In the genomic region with DNA sequence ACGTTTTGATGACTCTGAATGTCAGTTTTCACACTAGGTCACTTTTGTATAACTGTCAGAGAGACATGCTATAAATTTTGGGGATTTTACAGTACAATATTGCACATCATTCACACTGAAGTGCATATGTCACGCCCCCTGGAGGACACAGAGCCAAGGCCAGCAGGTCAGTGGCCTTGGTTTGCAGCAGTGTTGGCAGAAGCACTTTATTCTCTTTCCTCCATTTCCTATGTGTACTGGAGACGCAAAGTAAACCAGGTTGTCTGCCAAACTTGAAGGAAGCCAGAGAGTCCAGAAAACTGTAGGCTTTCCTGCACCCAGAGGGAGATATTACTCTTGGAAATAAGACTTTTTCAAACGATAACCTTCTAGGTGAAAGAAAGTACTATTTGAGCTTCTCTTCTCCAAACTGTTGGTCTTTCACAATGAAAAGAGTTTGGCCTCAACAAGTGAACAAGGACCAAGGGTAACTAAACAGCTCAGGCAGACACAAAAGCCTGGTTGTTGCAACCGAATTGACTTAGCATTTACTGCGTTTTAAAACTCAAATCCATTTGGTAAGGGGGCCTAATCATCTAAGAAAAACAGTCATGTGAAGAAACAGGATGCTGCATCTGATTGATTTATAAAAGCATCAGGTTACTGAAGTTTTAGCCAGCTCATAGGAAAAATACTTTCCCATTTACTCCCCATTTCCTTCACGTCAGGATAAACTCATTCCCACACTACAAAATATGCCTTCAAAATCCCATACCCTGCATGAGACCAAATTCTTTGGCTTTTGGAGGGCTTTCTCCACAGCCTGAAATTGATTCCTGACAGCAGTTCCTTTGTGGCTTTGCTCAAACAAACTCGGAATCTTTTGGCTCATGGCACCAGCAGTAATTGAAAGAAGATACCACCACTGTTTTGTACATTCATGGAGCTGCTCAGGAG, we compare ENCODE assay signal across 9 cellular contexts.
A peak's percentile ranks its signal among the peaks of the same experiment; 100 is the strongest.
DNase-seq lines count a peak whose midpoint lies in the region; ATAC-seq and TF ChIP-seq lines count a peak whose summit lies in the region.
"Had no signal": no experiment of that assay in that cellular context is flagged by ENCODE, and none has a peak within 500 bp of the region (broad histone marks: within the 10 kb centered on the region; RNA-seq: fewer than 3 reads in every experiment).

No MANE protein-coding gene starts in this region.

- no peak overlapping the region for H3K4me3 Mint-ChIP-seq in GM23338
- H3K4me3 Mint-ChIP-seq in activated CD8-positive, alpha-beta memory T cell treated with anti-CD3 and anti-CD28 coated beads, Interleukin-2, amount 10 ng/mL, durations not matched to agents 7 days and 5 days: no peak overlapping the region
- H3K4me3 Mint-ChIP-seq: memory B cell had no signal

- DNase-seq in ACHN: peak; percentile 53
- peak; percentile 66 for DNase-seq in GM23338 (ENCODE audit: low spot score)
- no peak for DNase-seq in hepatocyte (ENCODE audit: low spot score)
- DNase-seq in activated CD8-positive, alpha-beta memory T cell treated with anti-CD3 and anti-CD28 coated beads, Interleukin-2, amount 10 ng/mL, durations not matched to agents 7 days and 5 days: no peak
- no peak for DNase-seq in T-helper 9 cell
- DNase-seq in effector CD8-positive, alpha-beta T cell (lab: John Stamatoyannopoulos, UW): no peak

- H3K27ac ChIP-seq in GM23338 (ENCODE audit: low read depth): no peak overlapping the region
- H3K27ac ChIP-seq in hepatocyte: peak overlapping the region; percentile 17

- no peaks in the 10 kb centered on the region for H3K36me3 Mint-ChIP-seq in GM23338 (ENCODE audit: low read depth)
- H3K36me3 Mint-ChIP-seq in activated CD8-positive, alpha-beta memory T cell treated with anti-CD3 and anti-CD28 coated beads, Interleukin-2, amount 10 ng/mL, durations not matched to agents 7 days and 5 days: no peaks in the 10 kb centered on the region
- H3K36me3 Mint-ChIP-seq: memory B cell had no signal

- no peaks in the 10 kb centered on the region for H3K9me3 Mint-ChIP-seq in GM23338
- no peaks in the 10 kb centered on the region for H3K9me3 Mint-ChIP-seq in activated CD8-positive, alpha-beta memory T cell treated with anti-CD3 and anti-CD28 coated beads, Interleukin-2, amount 10 ng/mL, durations not matched to agents 7 days and 5 days (ENCODE audit: low read depth)
- H3K9me3 Mint-ChIP-seq: memory B cell had no signal

- CTCF ChIA-PET in activated CD8-positive, alpha-beta memory T cell treated with anti-CD3 and anti-CD28 coated beads, Interleukin-2, amount 10 ng/mL, durations not matched to agents 7 days and 5 days (lab: Charles Lee): no interaction called here

- H3K36me3 ChIP-seq in GM23338 (ENCODE audit: insufficient read depth) (no peaks in the 10 kb centered on the region), hepatocyte (replicated peaks; ENCODE audit: insufficient read depth, low read depth) (no peaks in the 10 kb centered on the region)

- H3K27ac Mint-ChIP-seq in GM23338: no peak overlapping the region
- H3K27ac Mint-ChIP-seq in activated CD8-positive, alpha-beta memory T cell treated with anti-CD3 and anti-CD28 coated beads, Interleukin-2, amount 10 ng/mL, durations not matched to agents 7 days and 5 days: no peak overlapping the region
- H3K27ac Mint-ChIP-seq: memory B cell had no signal

- H3K4me3 ChIP-seq in GM23338 (no peak overlapping the region), hepatocyte (no peak overlapping the region)

- ATAC-seq in GM23338: peak; percentile 58
- ATAC-seq in SK-N-SH treated with all-trans-retinoic acid at 6 μM for 48 hours: peak; percentile 72
- no peak for ATAC-seq in GM19023 (IDR thresholded peaks at IDR 0.05; ENCODE audit: unreplicated experiment)
- no peak for ATAC-seq in activated CD8-positive, alpha-beta memory T cell treated with anti-CD3 and anti-CD28 coated beads, Interleukin-2, amount 10 ng/mL, durations not matched to agents 7 days and 5 days

- H3K27me3 Mint-ChIP-seq in GM23338 (ENCODE audit: insufficient read depth, low read depth, poor library complexity): peaks cover 2% of the 10 kb centered on the region
- H3K27me3 Mint-ChIP-seq in activated CD8-positive, alpha-beta memory T cell treated with anti-CD3 and anti-CD28 coated beads, Interleukin-2, amount 10 ng/mL, durations not matched to agents 7 days and 5 days: peaks cover 3% of the 10 kb centered on the region

- 0 out of 2 replicates have a peak, but pooled peaks cover 6% of the 10 kb centered on the region for H3K4me1 ChIP-seq in GM23338 (ENCODE audit: insufficient read depth)
- H3K4me1 ChIP-seq in hepatocyte (ENCODE audit: insufficient read depth): peaks cover 6% of the 10 kb centered on the region

- peaks cover 5% of the 10 kb centered on the region; the same call in 2 of the 3 replicates for H3K4me1 Mint-ChIP-seq in GM23338
- H3K4me1 Mint-ChIP-seq in activated CD8-positive, alpha-beta memory T cell treated with anti-CD3 and anti-CD28 coated beads, Interleukin-2, amount 10 ng/mL, durations not matched to agents 7 days and 5 days: no peaks in the 10 kb centered on the region
- H3K4me1 Mint-ChIP-seq: memory B cell had no signal

- in situ Hi-C loops in ACHN (cut with HindIII; ENCODE audit: low pct_ligation_motif_present, low pct_unique_long_range_greater_than_20kb, low sequenced_read_pairs): no loop called here

- H4K20me1 ChIP-seq in GM23338 (replicated peaks; ENCODE audit: insufficient read depth) (no peaks in the 10 kb centered on the region), hepatocyte (ENCODE audit: insufficient read depth, poor library complexity, severe bottlenecking) (no peaks in the 10 kb centered on the region)

- H3F3A ChIP-seq in GM23338 (replicated peaks; ENCODE audit: low read depth): no peaks in the 10 kb centered on the region

- no peak overlapping the region for H3K4me2 ChIP-seq in GM23338
- H3K4me2 ChIP-seq in hepatocyte: no peak overlapping the region

- H3K27me3 ChIP-seq in GM23338 (ENCODE audit: insufficient read depth) (no peaks in the 10 kb centered on the region), hepatocyte (no peaks in the 10 kb centered on the region)

- WGBS in hepatocyte (ENCODE audit: low lambda C conversion rate, missing lambda C conversion rate): 57% methylated on average over 8 of the region's 8 CpGs

- TF ChIP-seq CTCF in GM23338 (conservative IDR thresholded peaks at IDR 0.05; ENCODE audit: low read depth in 2 of 2): peak; percentile 74 to 82
- peak; percentile 18 for TF ChIP-seq CTCF in hepatocyte (IDR thresholded peaks at IDR 0.05; ENCODE audit: poor library complexity)

- no peaks in the 10 kb centered on the region for H3K9me3 ChIP-seq in hepatocyte (ENCODE audit: low read depth)

- H2AFZ ChIP-seq in GM23338: peak overlapping the region; percentile 74
- H2AFZ ChIP-seq in hepatocyte: no peak overlapping the region

- H3K79me2 ChIP-seq in GM23338 (replicated peaks; ENCODE audit: insufficient read depth) (no peaks in the 10 kb centered on the region), hepatocyte (no peaks in the 10 kb centered on the region)

- H3K9me2 ChIP-seq in GM23338 (ENCODE audit: insufficient read depth) (no peaks in the 10 kb centered on the region), hepatocyte (replicated peaks; ENCODE audit: insufficient read depth) (no peaks in the 10 kb centered on the region)

TF ChIP-seq in GM23338, 12 proteins besides CTCF, POLR2A, EP300 and RAD21 (continues in another document):
- no peak for TF ChIP-seq EZH2 (IDR thresholded peaks at IDR 0.05; ENCODE audit: low read depth, unreplicated experiment)

TF ChIP-seq in SK-N-SH treated with all-trans-retinoic acid at 6 μM for 48 hours, 23 proteins besides CTCF, POLR2A, EP300 and RAD21:
- TF ChIP-seq TOX (CRISPR knock-in tag; IDR thresholded peaks at IDR 0.05; ENCODE audit: borderline replicate concordance) (0 out of 2 replicates have a peak, but pooled peaks have one; percentile 21), TCF4 (CRISPR knock-in tag; IDR thresholded peaks at IDR 0.05; ENCODE audit: borderline replicate concordance) (no peak)

Comparison
In these comparisons a context has a peak if more than half of its experiments do, and no peak if none do; other contexts are left out.
1. DNase-seq: peak in ACHN (single experiment) and GM23338 (single experiment); none in hepatocyte (single experiment), activated CD8-positive, alpha-beta memory T cell treated with anti-CD3 and anti-CD28 coated beads, Interleukin-2, amount 10 ng/mL, durations not matched to agents 7 days and 5 days (single experiment), T-helper 9 cell (single experiment) and effector CD8-positive, alpha-beta T cell (single experiment).
2. ATAC-seq: peak in GM23338 (single experiment) and SK-N-SH treated with all-trans-retinoic acid at 6 μM for 48 hours (single experiment); none in GM19023 (single experiment) and activated CD8-positive, alpha-beta memory T cell treated with anti-CD3 and anti-CD28 coated beads, Interleukin-2, amount 10 ng/mL, durations not matched to agents 7 days and 5 days (single experiment).